In the genomic region with DNA sequence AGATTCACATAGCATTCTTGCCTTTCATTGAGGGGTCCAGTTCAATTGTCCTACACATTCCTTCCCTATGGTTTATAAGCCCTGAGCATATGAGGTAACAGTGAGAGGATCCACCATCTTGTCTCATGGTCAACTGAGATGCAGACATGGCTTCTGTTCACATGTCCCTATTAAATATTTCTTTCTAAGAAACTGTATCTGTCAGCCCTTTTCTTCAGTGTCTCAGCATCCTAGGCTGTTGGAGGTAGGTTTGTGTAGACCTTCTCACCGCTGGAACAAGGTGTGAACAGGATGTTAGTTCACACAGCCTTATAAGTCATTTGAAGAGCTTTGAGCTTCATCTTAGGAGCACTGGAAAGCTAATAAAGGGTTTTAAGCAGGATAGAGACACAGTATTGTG, we compare ENCODE assay signal across 32 cellular contexts.
"Had no signal": no experiment of that assay in that cellular context is flagged by ENCODE, and none has a peak within 500 bp of the region (broad histone marks: within the 10 kb centered on the region; RNA-seq: fewer than 3 reads in every experiment).

No MANE protein-coding gene starts in this region.

- DNase-seq: activated CD4-positive, alpha-beta memory T cell treated with anti-CD3 and anti-CD28 coated beads, Interleukin-2, amount 10 ng/mL, durations not matched to agents 7 days and 5 days; activated CD4-positive, alpha-beta T cell treated with anti-CD3 and anti-CD28 coated beads for 36 hours; activated CD4-positive, alpha-beta T cell treated with anti-CD3 and anti-CD28 coated beads, Interleukin-2, amount 10 ng/mL, durations not matched to agents 7 days and 5 days; activated CD4-positive, alpha-beta T cell treated with anti-CD3 and anti-CD28 coated beads, Interleukin-2, amount 50 U/mL, for 4 hours; activated CD4-positive, CD25-positive, alpha-beta regulatory T cell; activated CD4-positive, CD25-positive, alpha-beta regulatory T cell treated with anti-CD3 and anti-CD28 coated beads, Interleukin-2, amount 50 U/mL, for 72 hours; activated effector memory CD4-positive, alpha-beta T cell treated with Interleukin-2 at 50 U/mL for 16 hours; activated gamma-delta T cell treated with Interleukin-2 at 50 U/mL for 16 hours; activated naive CD4-positive, alpha-beta T cell treated with anti-CD3 and anti-CD28 coated beads for 36 hours; activated naive CD8-positive, alpha-beta T cell treated with anti-CD3 and anti-CD28 coated beads for 36 hours; activated naive CD8-positive, alpha-beta T cell treated with anti-CD3 and anti-CD28 coated beads, Interleukin-2, amount 50 U/mL, for 24 hours; activated T-cell treated with anti-CD3 and anti-CD28 coated beads, Interleukin-2, amount 50 U/mL, for 4 hours; adrenal gland; amygdala; aorta; body of pancreas; central memory CD4-positive, alpha-beta T cell; cerebellar nuclear complex; colonic mucosa; effector CD8-positive, alpha-beta T cell; foreskin fibroblast; heart left ventricle; T-helper 1 cell; T-helper 17 cell; T1000 had no signal

- H3K4me3 Mint-ChIP-seq: activated CD4-positive, alpha-beta memory T cell treated with anti-CD3 and anti-CD28 coated beads, Interleukin-2, amount 10 ng/mL, durations not matched to agents 7 days and 5 days; activated CD4-positive, alpha-beta T cell treated with anti-CD3 and anti-CD28 coated beads for 36 hours; activated CD4-positive, alpha-beta T cell treated with anti-CD3 and anti-CD28 coated beads, Interleukin-2, amount 10 ng/mL, durations not matched to agents 7 days and 5 days; activated naive CD4-positive, alpha-beta T cell treated with anti-CD3 and anti-CD28 coated beads for 36 hours; activated naive CD4-positive, alpha-beta T cell treated with anti-CD3 and anti-CD28 coated beads, Interleukin-2, amount 50 U/mL, for 24 hours; activated naive CD8-positive, alpha-beta T cell treated with anti-CD3 and anti-CD28 coated beads for 36 hours; activated naive CD8-positive, alpha-beta T cell treated with anti-CD3 and anti-CD28 coated beads, Interleukin-2, amount 50 U/mL, for 24 hours; activated T-cell treated with anti-CD3 and anti-CD28 coated beads, Interleukin-2, amount 50 U/mL, for 4 hours; activated T-helper 17 cell treated with anti-CD3 and anti-CD28 coated beads, Interleukin-2, amount 50 U/mL, for 72 hours; T-helper 17 cell; T-helper 2 cell treated with Interferon-gamma antibody and Interleukin-4, amounts not matched to agents 5 μg/mL and 100 μg/mL, for 36 hours had no signal

- ATAC-seq: activated CD4-positive, alpha-beta T cell treated with anti-CD3 and anti-CD28 coated beads for 36 hours; activated naive CD8-positive, alpha-beta T cell treated with anti-CD3 and anti-CD28 coated beads, Interleukin-2, amount 50 U/mL, for 24 hours; activated T-cell treated with anti-CD3 and anti-CD28 coated beads, Interleukin-2, amount 50 U/mL, for 4 hours; activated T-helper 17 cell treated with anti-CD3 and anti-CD28 coated beads, Interleukin-2, amount 50 U/mL, for 72 hours; body of pancreas; esophagus mucosa; heart left ventricle; T-helper 17 cell had no signal

- H3K4me1 Mint-ChIP-seq: activated CD4-positive, alpha-beta memory T cell treated with anti-CD3 and anti-CD28 coated beads, Interleukin-2, amount 10 ng/mL, durations not matched to agents 7 days and 5 days; activated CD4-positive, alpha-beta T cell treated with anti-CD3 and anti-CD28 coated beads for 36 hours; activated CD4-positive, alpha-beta T cell treated with anti-CD3 and anti-CD28 coated beads, Interleukin-2, amount 10 ng/mL, durations not matched to agents 7 days and 5 days; activated naive CD4-positive, alpha-beta T cell treated with anti-CD3 and anti-CD28 coated beads, Interleukin-2, amount 50 U/mL, for 24 hours; activated naive CD8-positive, alpha-beta T cell treated with anti-CD3 and anti-CD28 coated beads for 36 hours; activated naive CD8-positive, alpha-beta T cell treated with anti-CD3 and anti-CD28 coated beads, Interleukin-2, amount 50 U/mL, for 24 hours; activated T-helper 17 cell treated with anti-CD3 and anti-CD28 coated beads, Interleukin-2, amount 50 U/mL, for 72 hours; T-helper 17 cell had no signal

- H3K36me3 Mint-ChIP-seq: activated naive CD8-positive, alpha-beta T cell treated with anti-CD3 and anti-CD28 coated beads for 36 hours had no signal

- H3K9me3 ChIP-seq: adrenal gland, body of pancreas, breast epithelium, colonic mucosa had no signal

- H3K27ac ChIP-seq: adrenal gland, body of pancreas, breast epithelium, cardiac muscle cell, colonic mucosa, heart left ventricle had no signal

- H3K9me3 Mint-ChIP-seq: activated CD4-positive, alpha-beta T cell treated with anti-CD3 and anti-CD28 coated beads, Interleukin-2, amount 10 ng/mL, durations not matched to agents 7 days and 5 days; T-helper 2 cell treated with Interferon-gamma antibody and Interleukin-4, amounts not matched to agents 5 μg/mL and 100 μg/mL, for 36 hours had no signal

- H3K27ac Mint-ChIP-seq: activated CD4-positive, alpha-beta memory T cell treated with anti-CD3 and anti-CD28 coated beads, Interleukin-2, amount 10 ng/mL, durations not matched to agents 7 days and 5 days; activated CD4-positive, alpha-beta T cell treated with anti-CD3 and anti-CD28 coated beads for 36 hours; activated CD4-positive, alpha-beta T cell treated with anti-CD3 and anti-CD28 coated beads, Interleukin-2, amount 10 ng/mL, durations not matched to agents 7 days and 5 days; activated naive CD4-positive, alpha-beta T cell treated with anti-CD3 and anti-CD28 coated beads for 36 hours; activated naive CD4-positive, alpha-beta T cell treated with anti-CD3 and anti-CD28 coated beads, Interleukin-2, amount 50 U/mL, for 24 hours; activated naive CD8-positive, alpha-beta T cell treated with anti-CD3 and anti-CD28 coated beads for 36 hours; activated naive CD8-positive, alpha-beta T cell treated with anti-CD3 and anti-CD28 coated beads, Interleukin-2, amount 50 U/mL, for 24 hours; activated T-helper 17 cell treated with anti-CD3 and anti-CD28 coated beads, Interleukin-2, amount 50 U/mL, for 72 hours; T-helper 17 cell; T-helper 2 cell treated with Interferon-gamma antibody and Interleukin-4, amounts not matched to agents 5 μg/mL and 100 μg/mL, for 36 hours had no signal

- H3K27me3 ChIP-seq: adrenal gland, body of pancreas, breast epithelium, cardiac muscle cell, colonic mucosa, heart left ventricle had no signal

- FAIRE-seq: frontal cortex had no signal

- H3K4me3 ChIP-seq: adrenal gland, body of pancreas, breast epithelium, cardiac muscle cell, colonic mucosa, heart left ventricle had no signal

- H3K27me3 Mint-ChIP-seq: activated naive CD8-positive, alpha-beta T cell treated with anti-CD3 and anti-CD28 coated beads for 36 hours; T-helper 17 cell had no signal

- H3K36me3 ChIP-seq: adrenal gland, breast epithelium, cardiac muscle cell, colonic mucosa, heart left ventricle had no signal

- H3K4me1 ChIP-seq: adrenal gland, body of pancreas, breast epithelium, colonic mucosa had no signal
